8 cellular contexts compared by ENCODE assay signal in genomic region chr2:79219383-79219988, GRCh38. TPM values are rescaled to one million over a fixed set of nuclear protein-coding genes. Genes with fewer than 3 reads are reported as not detected.
A peak's percentile ranks its signal among the peaks of the same experiment; 100 is the strongest.
DNase-seq lines count a peak whose midpoint lies in the region; ATAC-seq and TF ChIP-seq lines count a peak whose summit lies in the region.

No MANE protein-coding gene starts in this region.

- H4K20me1 ChIP-seq in mammary epithelial cell (ENCODE audit: insufficient read depth, low read length) = no peaks in the 10 kb centered on the region

- no peak overlapping the region for H2AFZ ChIP-seq in mammary epithelial cell (ENCODE audit: low read depth, low read length)

- in situ Hi-C loops in mammary epithelial cell (cut with MboI; ENCODE audit: low sequenced_read_pairs in 2 of 2) (no loop called here), gastrocnemius medialis (cut with MboI; ENCODE audit: low sequenced_read_pairs in 4 of 4) (no loop called here)

- dilution Hi-C loops in mammary epithelial cell (cut with HindIII; ENCODE audit: low sequenced_read_pairs) = no loop called here

- H3K4me2 ChIP-seq in mammary epithelial cell (ENCODE audit: insufficient read depth, low read depth, low read length) = no peak overlapping the region

- no peaks in the 10 kb centered on the region for H3K36me3 ChIP-seq in mammary epithelial cell (ENCODE audit: insufficient read depth, low read length)
- H3K36me3 ChIP-seq in lung (ENCODE audit: control insufficient read depth in 2 of 2, insufficient read depth in 2 of 2, low read length in 2 of 2) = no peaks in the 10 kb centered on the region
- H3K36me3 ChIP-seq in gastrocnemius medialis = no peaks in the 10 kb centered on the region

- H3K4me3 ChIP-seq in GM12875 (ENCODE audit: low read depth, low read length) (no peak overlapping the region), mammary epithelial cell (replicated peaks in 1 of 3; ENCODE audit: insufficient read depth in 1 of 3, low read depth in 2 of 3, low read length in 3 of 3) (no peak overlapping the region), lung (no peak overlapping the region), gastrocnemius medialis (no peak overlapping the region)

- TF ChIP-seq CTCF in CD4-positive, alpha-beta T cell (IDR thresholded peaks at IDR 0.05) = peak; percentile 33
- peak; percentile 71 for TF ChIP-seq CTCF in GM12875 (IDR thresholded peaks at IDR 0.05; ENCODE audit: borderline replicate concordance, insufficient read depth, low read depth, low read length)
- peak; percentile 61 to 74 for TF ChIP-seq CTCF in mammary epithelial cell (conservative IDR thresholded peaks at IDR 0.05 in 1 of 2, IDR thresholded peaks at IDR 0.05 in 1 of 2; ENCODE audit: extremely low read depth in 1 of 2, insufficient read depth in 1 of 2, low read depth in 1 of 2, low read length in 2 of 2)
- TF ChIP-seq CTCF in lung (IDR thresholded peaks at IDR 0.05; ENCODE audit: control extremely low read depth, extremely low read depth) = peak; percentile 32
- TF ChIP-seq CTCF in gastrocnemius medialis (IDR thresholded peaks at IDR 0.05 in 4 of 5, conservative IDR thresholded peaks at IDR 0.05 in 1 of 5) = peak in 2 of 5 experiments; percentile 35 to 50

- no peak overlapping the region for H3K4me3 Mint-ChIP-seq in CD4-positive, alpha-beta T cell

- no peaks in the 10 kb centered on the region for H3K36me3 Mint-ChIP-seq in CD4-positive, alpha-beta T cell (ENCODE audit: low read depth)

- no peak overlapping the region for H3K27ac Mint-ChIP-seq in CD4-positive, alpha-beta T cell

- CTCF ChIA-PET in CD4-positive, alpha-beta T cell (lab: Charles Lee) = no interaction called here
- CTCF ChIA-PET in mammary epithelial cell (lab: Charles Lee; ENCODE audit: low non-redundant PET) = interaction anchor here (0.6 kb wide), 1 partner anchor 643 kb away, joined by 3 read pairs; no protein-coding TSS in a partner anchor

- no peaks in the 10 kb centered on the region for H3K9me3 ChIP-seq in CD4-positive, alpha-beta T cell (ENCODE audit: control insufficient read depth, low read length)
- peaks cover 4% of the 10 kb centered on the region for H3K9me3 ChIP-seq in mammary epithelial cell (replicated peaks; ENCODE audit: insufficient read depth, low read length)
- no peaks in the 10 kb centered on the region for H3K9me3 ChIP-seq in lung (ENCODE audit: control insufficient read depth in 2 of 2, insufficient read depth in 1 of 2, low read length in 1 of 2)
- H3K9me3 ChIP-seq in gastrocnemius medialis = no peaks in the 10 kb centered on the region

- no peaks in the 10 kb centered on the region for H3K27me3 Mint-ChIP-seq in CD4-positive, alpha-beta T cell

- TF ChIP-seq POLR2A in gastrocnemius medialis (IDR thresholded peaks at IDR 0.05) = no peak

- no peaks in the 10 kb centered on the region for H3K4me1 Mint-ChIP-seq in CD4-positive, alpha-beta T cell (ENCODE audit: low read depth)

- intact Hi-C loops in CD4-positive, alpha-beta T cell (cut with DNase I, micrococcal nuclease) = no loop called here
- intact Hi-C loops in mammary epithelial cell (cut with micrococcal nuclease) = no loop called here
- intact Hi-C loops in gastrocnemius medialis (cut with DNase I; ENCODE audit: low total_unique reads) = no loop called here

- H3K27ac ChIP-seq in CD4-positive, alpha-beta T cell (ENCODE audit: low read depth, low read length) = no peak overlapping the region
- no peak overlapping the region for H3K27ac ChIP-seq in mammary epithelial cell (ENCODE audit: insufficient read depth, low read depth, low read length)
- H3K27ac ChIP-seq in lung (ENCODE audit: low read depth in 1 of 2, low read length in 1 of 2) = no peak overlapping the region
- no peak overlapping the region for H3K27ac ChIP-seq in gastrocnemius medialis

- DNase-seq in CD4-positive, alpha-beta T cell = no peak
- peak; percentile 30 for DNase-seq in NCI-H526 treated with DMSO at 0.1 percent for 48 hours (lab: John Stamatoyannopoulos, UW)
- DNase-seq in mammary epithelial cell = peak; percentile 10
- no peak for DNase-seq in lung (ENCODE audit: low spot score)
- no peak for DNase-seq in NK-92 treated with Interleukin-12 subunit alpha and Interleukin-12 subunit beta, amount 100 ng/mL, for 24 hours (lab: John Stamatoyannopoulos, UW)
- no peak for DNase-seq in gastrocnemius medialis

- no peaks in the 10 kb centered on the region for H3K4me1 ChIP-seq in mammary epithelial cell (ENCODE audit: insufficient read depth, low read length)
- H3K4me1 ChIP-seq in lung (ENCODE audit: control insufficient read depth in 2 of 2, insufficient read depth in 2 of 2, low read length in 2 of 2) = no peaks in the 10 kb centered on the region
- no peaks in the 10 kb centered on the region for H3K4me1 ChIP-seq in gastrocnemius medialis

- POLR2A ChIA-PET in CD4-positive, alpha-beta T cell (lab: Charles Lee) = no interaction called here

- WGBS in mammary epithelial cell (ENCODE audit: low coverage, missing lambda C conversion rate) = 19% methylated on average over 8 of the region's 9 CpGs
- 36 to 39% methylated on average over 9 of the region's 9 CpGs for WGBS in lung, 2 donors

- no peak for ATAC-seq in CD4-positive, alpha-beta T cell (ENCODE audit: poor library complexity)
- peak; percentile 85 for ATAC-seq in HG03025 (IDR thresholded peaks at IDR 0.05; ENCODE audit: low FRiP score, unreplicated experiment)
- ATAC-seq in lung (ENCODE audit: insufficient read depth, low FRiP score) = no peak
- ATAC-seq in gastrocnemius medialis = no peak

- BruUV-seq in mammary epithelial cell (replicated peaks; lab: Mats Ljungman, UMichigan) = no TSS peak

- no peaks in the 10 kb centered on the region for H3K27me3 ChIP-seq in CD4-positive, alpha-beta T cell (ENCODE audit: control insufficient read depth, insufficient read depth, low read length)
- H3K27me3 ChIP-seq in mammary epithelial cell (ENCODE audit: insufficient read depth, low read length) (no peaks in the 10 kb centered on the region), lung (ENCODE audit: control insufficient read depth, insufficient read depth) (no peaks in the 10 kb centered on the region), gastrocnemius medialis (no peaks in the 10 kb centered on the region)

- no peaks in the 10 kb centered on the region for H3K79me2 ChIP-seq in mammary epithelial cell (ENCODE audit: insufficient read depth, low read length)

- no peaks in the 10 kb centered on the region for H3K9me3 Mint-ChIP-seq in CD4-positive, alpha-beta T cell

- no peak overlapping the region for H3K9ac ChIP-seq in mammary epithelial cell (ENCODE audit: insufficient read depth, low read length)

RNA-seq across cellular contexts. Expression of gene REG3A, which starts 59.9 kb away (rescaled TPM):
- total RNA-seq in CD4-positive, alpha-beta T cell = not detected
- total RNA-seq in mammary epithelial cell (not detected), lung (not detected), gastrocnemius medialis (not detected)
- polyA plus RNA-seq in mammary epithelial cell (not detected), lung (under 1 TPM in 1 of 2 donors, not detected in 1; 0.96 TPM)
- not detected for polyA minus RNA-seq in mammary epithelial cell

Comparison
In these comparisons a context has a peak if more than half of its experiments do, and no peak if none do; other contexts are left out.
1. DNase-seq: peak in NCI-H526 treated with DMSO at 0.1 percent for 48 hours (single experiment) and mammary epithelial cell (single experiment); none in CD4-positive, alpha-beta T cell (0 of 10), lung (single experiment), NK-92 treated with Interleukin-12 subunit alpha and Interleukin-12 subunit beta, amount 100 ng/mL, for 24 hours (single experiment) and gastrocnemius medialis (0 of 2).